In the genomic region with DNA sequence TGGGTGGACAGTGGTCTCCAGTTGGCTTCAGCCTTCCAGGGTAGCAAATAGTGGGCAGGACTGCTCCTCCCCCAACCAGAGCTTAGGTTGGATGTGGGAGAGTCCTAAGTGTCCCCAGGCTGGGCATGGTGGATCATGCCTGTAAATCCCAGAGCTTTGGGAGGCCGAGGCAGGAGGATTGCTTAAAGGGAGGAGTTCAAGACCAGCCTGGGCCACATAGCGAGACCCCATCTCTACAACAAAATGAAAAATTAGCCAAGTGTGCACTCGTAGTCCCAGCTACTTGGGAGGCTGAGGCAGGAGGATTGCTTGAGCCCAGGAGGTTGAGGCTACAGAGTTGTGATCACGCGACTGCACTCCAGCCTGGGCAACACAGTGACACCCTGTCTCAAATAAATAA, we compare ENCODE assay signal across 27 cellular contexts.
"Had no signal": no experiment of that assay in that cellular context is flagged by ENCODE, and none has a peak within 500 bp of the region (broad histone marks: within the 10 kb centered on the region; RNA-seq: fewer than 3 reads in every experiment).

No MANE protein-coding gene starts in this region.

- H3K27me3 Mint-ChIP-seq: activated B cell treated with CpG ODN at 0.5 μM for 24 hours; activated CD4-positive, alpha-beta T cell treated with anti-CD3 and anti-CD28 coated beads, Interleukin-2, amount 10 ng/mL, durations not matched to agents 24 days and 14 days; activated CD8-positive, alpha-beta memory T cell treated with anti-CD3 and anti-CD28 coated beads, Interleukin-2, amount 10 ng/mL, durations not matched to agents 7 days and 5 days; activated naive CD8-positive, alpha-beta T cell; activated T-cell treated with anti-CD3 and anti-CD28 coated beads, Interleukin-2, amount 50 U/mL, for 24 hours had no signal

- H3K36me3 Mint-ChIP-seq: activated naive CD8-positive, alpha-beta T cell had no signal

- H3K36me3 ChIP-seq: breast epithelium had no signal

- ATAC-seq: activated CD8-positive, alpha-beta memory T cell treated with anti-CD3 and anti-CD28 coated beads, Interleukin-2, amount 10 ng/mL, durations not matched to agents 7 days and 5 days; Right ventricle myocardium inferior had no signal

- H3K4me3 Mint-ChIP-seq: activated B cell treated with CpG ODN at 0.5 μM for 24 hours; activated CD4-positive, alpha-beta T cell treated with anti-CD3 and anti-CD28 coated beads, Interleukin-2, amount 10 ng/mL, durations not matched to agents 24 days and 14 days; activated CD8-positive, alpha-beta memory T cell treated with anti-CD3 and anti-CD28 coated beads, Interleukin-2, amount 10 ng/mL, durations not matched to agents 7 days and 5 days; activated naive CD8-positive, alpha-beta T cell; activated T-cell treated with anti-CD3 and anti-CD28 coated beads, Interleukin-2, amount 50 U/mL, for 24 hours; activated T-helper 1 cell treated with anti-CD3 and anti-CD28 coated beads, Interleukin-12 subunit alpha, Interleukin-12 subunit beta, Interleukin-2, Interleukin-4 antibody, amounts not matched to agents 30 ng/mL and 10 ng/mL and 1 ng/mL, durations not matched to agents 14 hours and 24 hours and 36 hours had no signal

- H3K4me3 ChIP-seq: breast epithelium, SJCRH30 had no signal

- H3K4me1 Mint-ChIP-seq: activated B cell treated with CpG ODN at 0.5 μM for 24 hours; activated CD8-positive, alpha-beta memory T cell treated with anti-CD3 and anti-CD28 coated beads, Interleukin-2, amount 10 ng/mL, durations not matched to agents 7 days and 5 days had no signal

- H3K9me3 Mint-ChIP-seq: activated B cell treated with CpG ODN at 0.5 μM for 24 hours; activated CD4-positive, alpha-beta T cell treated with anti-CD3 and anti-CD28 coated beads, Interleukin-2, amount 10 ng/mL, durations not matched to agents 24 days and 14 days; activated T-cell treated with anti-CD3 and anti-CD28 coated beads, Interleukin-2, amount 50 U/mL, for 24 hours; activated T-helper 1 cell treated with anti-CD3 and anti-CD28 coated beads, Interleukin-12 subunit alpha, Interleukin-12 subunit beta, Interleukin-2, Interleukin-4 antibody, amounts not matched to agents 30 ng/mL and 10 ng/mL and 1 ng/mL, durations not matched to agents 14 hours and 24 hours and 36 hours had no signal

- H3K9ac ChIP-seq: KMS-11, SK-N-SH had no signal

- H3K27ac Mint-ChIP-seq: activated B cell treated with CpG ODN at 0.5 μM for 24 hours; activated CD4-positive, alpha-beta T cell treated with anti-CD3 and anti-CD28 coated beads, Interleukin-2, amount 10 ng/mL, durations not matched to agents 24 days and 14 days; activated CD8-positive, alpha-beta memory T cell treated with anti-CD3 and anti-CD28 coated beads, Interleukin-2, amount 10 ng/mL, durations not matched to agents 7 days and 5 days; activated naive CD8-positive, alpha-beta T cell; activated T-cell treated with anti-CD3 and anti-CD28 coated beads, Interleukin-2, amount 50 U/mL, for 24 hours; activated T-helper 1 cell treated with anti-CD3 and anti-CD28 coated beads, Interleukin-12 subunit alpha, Interleukin-12 subunit beta, Interleukin-2, Interleukin-4 antibody, amounts not matched to agents 30 ng/mL and 10 ng/mL and 1 ng/mL, durations not matched to agents 14 hours and 24 hours and 36 hours had no signal

- DNase-seq: activated B cell treated with CpG ODN at 0.5 μM for 24 hours; activated CD4-positive, alpha-beta T cell treated with anti-CD3 and anti-CD28 coated beads for 1 hour; activated CD4-positive, alpha-beta T cell treated with anti-CD3 and anti-CD28 coated beads, Interleukin-2, amount 10 ng/mL, durations not matched to agents 24 days and 14 days; activated CD4-positive, alpha-beta T cell treated with anti-CD3 and anti-CD28 coated beads, Interleukin-2, amount 50 U/mL, for 48 hours; activated CD8-positive, alpha-beta memory T cell treated with anti-CD3 and anti-CD28 coated beads, Interleukin-2, amount 10 ng/mL, durations not matched to agents 7 days and 5 days; activated effector memory CD4-positive, alpha-beta T cell treated with Interleukin-2 at 50 U/mL for 16 hours; activated naive CD4-positive, alpha-beta T cell; activated T-cell treated with anti-CD3 and anti-CD28 coated beads, Interleukin-2, amount 50 U/mL, for 24 hours; anterior cingulate cortex; caudate nucleus; NCI-H1092; NCI-H1417 treated with DMSO at 0.1 percent for 48 hours; NCI-H1694; NCI-H2029; NCI-H2107; NCI-H2171 treated with DMSO at 0.1 percent for 48 hours; NCI-H226; NCI-H526; NCI-H774; SJCRH30; SK-N-SH; SW 1271 had no signal

- H3K27me3 ChIP-seq: breast epithelium, SJCRH30 had no signal

- H3K4me1 ChIP-seq: breast epithelium had no signal

- H3K4me2 ChIP-seq: KMS-11, SK-N-SH had no signal

- H3K9me3 ChIP-seq: breast epithelium, SJCRH30, SK-N-SH had no signal

- H3K27ac ChIP-seq: breast epithelium, KMS-11, SJCRH30 had no signal
